ENCODE assay signal across 23 cellular contexts in genomic region chr5:28549588-28549987, GRCh38.
"Had no signal": no experiment of that assay in that cellular context is flagged by ENCODE, and none has a peak within 500 bp of the region (broad histone marks: within the 10 kb centered on the region; RNA-seq: fewer than 3 reads in every experiment).

No MANE protein-coding gene starts in this region.

- H3K27me3 ChIP-seq: colonic mucosa, dorsolateral prefrontal cortex, esophagus muscularis mucosa, esophagus squamous epithelium, foreskin keratinocyte, gastrocnemius medialis, gastroesophageal sphincter, heart left ventricle had no signal

- H3K4me1 ChIP-seq: colonic mucosa, esophagus muscularis mucosa, esophagus squamous epithelium, foreskin keratinocyte, gastrocnemius medialis, gastroesophageal sphincter, heart left ventricle had no signal

- H3K27ac ChIP-seq: colonic mucosa, coronary artery, dorsolateral prefrontal cortex, epithelial cell of prostate, esophagus muscularis mucosa, esophagus squamous epithelium, foreskin keratinocyte, gastrocnemius medialis, gastroesophageal sphincter, heart left ventricle had no signal

- ATAC-seq: effector memory CD8-positive, alpha-beta T cell; esophagus mucosa; gastrocnemius medialis; gastroesophageal sphincter; heart left ventricle had no signal

- DNase-seq: colonic mucosa; cortex of kidney; dermis blood vessel endothelial cell; dorsolateral prefrontal cortex; effector CD4-positive, alpha-beta T cell; effector CD8-positive, alpha-beta T cell; effector memory CD4-positive, alpha-beta T cell; effector memory CD8-positive, alpha-beta T cell; endodermal cell; erythroblast; esophagus squamous epithelium; foreskin fibroblast; foreskin melanocyte; gastrocnemius medialis; glutamatergic neuron; head of caudate nucleus; heart left ventricle had no signal

- H3K9me3 ChIP-seq: colonic mucosa, gastrocnemius medialis had no signal

- H3K36me3 ChIP-seq: colonic mucosa, esophagus muscularis mucosa, esophagus squamous epithelium, gastrocnemius medialis, gastroesophageal sphincter, heart left ventricle had no signal

- H3K4me3 ChIP-seq: colonic mucosa, coronary artery, dorsolateral prefrontal cortex, esophagus muscularis mucosa, esophagus squamous epithelium, gastrocnemius medialis, gastroesophageal sphincter, heart left ventricle had no signal
